ENCODE assay signal across 11 cellular contexts in genomic region chr5:14406554-14406849, GRCh38.
DNase-seq lines count a peak whose midpoint lies in the region; ATAC-seq, FAIRE-seq and TF ChIP-seq lines count a peak whose summit lies in the region.
"Had no signal": no experiment of that assay in that cellular context is flagged by ENCODE, and none has a peak within 500 bp of the region (broad histone marks: within the 10 kb centered on the region; RNA-seq: fewer than 3 reads in every experiment).

No MANE protein-coding gene starts in this region.

- FAIRE-seq in astrocyte (lab: Jason Lieb, UNC) = peak; percentile 86

- H3K27me3 Mint-ChIP-seq in T-helper 2 cell treated with Interferon-gamma antibody and Interleukin-4, amounts not matched to agents 5 μg/mL and 100 μg/mL, for 36 hours (ENCODE audit: low read depth) = no peaks in the 10 kb centered on the region
- no peaks in the 10 kb centered on the region for H3K27me3 Mint-ChIP-seq in astrocyte (ENCODE audit: low read depth, unreplicated experiment)

- H2AFZ ChIP-seq in astrocyte (ENCODE audit: low read depth, low read length) = no peak overlapping the region

- peaks cover 55% of the 10 kb centered on the region for H3K36me3 ChIP-seq in astrocyte (ENCODE audit: insufficient read depth, low read length)
- peaks cover 16% of the 10 kb centered on the region for H3K36me3 ChIP-seq in thoracic aorta

- peak overlapping the region; percentile 45 for H3K4me3 Mint-ChIP-seq in T-helper 2 cell treated with Interferon-gamma antibody and Interleukin-4, amounts not matched to agents 5 μg/mL and 100 μg/mL, for 36 hours
- H3K4me3 Mint-ChIP-seq in astrocyte (ENCODE audit: unreplicated experiment) = peak overlapping the region; percentile 67
- H3K4me3 Mint-ChIP-seq: activated CD8-positive, alpha-beta T cell treated with anti-CD3 and anti-CD28 coated beads, Interleukin-2, amount 10 ng/mL, durations not matched to agents 7 days and 5 days had no signal

- H3K27me3 ChIP-seq in astrocyte (ENCODE audit: insufficient read depth, low read length) (no peaks in the 10 kb centered on the region), thoracic aorta (replicated peaks; ENCODE audit: insufficient read depth) (no peaks in the 10 kb centered on the region)

- H3K9me3 Mint-ChIP-seq in T-helper 2 cell treated with Interferon-gamma antibody and Interleukin-4, amounts not matched to agents 5 μg/mL and 100 μg/mL, for 36 hours = peaks cover 15% of the 10 kb centered on the region
- H3K9me3 Mint-ChIP-seq in astrocyte (ENCODE audit: unreplicated experiment) = no peaks in the 10 kb centered on the region

- peaks cover 38% of the 10 kb centered on the region for H4K20me1 ChIP-seq in astrocyte (ENCODE audit: insufficient read depth, low read length)

- peak overlapping the region; percentile 63 for H3K4me2 ChIP-seq in astrocyte (ENCODE audit: low read length)

- H3K4me1 ChIP-seq in astrocyte (ENCODE audit: insufficient read depth, low read length) (peaks cover 48% of the 10 kb centered on the region), thoracic aorta (ENCODE audit: control insufficient read depth in 1 of 2, low read depth in 2 of 2) (peaks cover 0 to 25% of the 10 kb centered on the region in 2 donors)

- no peak overlapping the region for H3K27ac Mint-ChIP-seq in T-helper 2 cell treated with Interferon-gamma antibody and Interleukin-4, amounts not matched to agents 5 μg/mL and 100 μg/mL, for 36 hours
- peak overlapping the region; percentile 70 for H3K27ac Mint-ChIP-seq in astrocyte (ENCODE audit: unreplicated experiment)
- H3K27ac Mint-ChIP-seq: activated CD8-positive, alpha-beta T cell treated with anti-CD3 and anti-CD28 coated beads, Interleukin-2, amount 10 ng/mL, durations not matched to agents 7 days and 5 days had no signal

- no peak for DNase-seq in T-helper 2 cell treated with Interferon-gamma antibody and Interleukin-4, amounts not matched to agents 5 μg/mL and 100 μg/mL, for 36 hours (ENCODE audit: low spot score)
- no peak for DNase-seq in T-helper 2 cell
- DNase-seq in astrocyte (ENCODE audit: low read depth) = peak; percentile 97
- DNase-seq in glomerular visceral epithelial cell (ENCODE audit: extremely low spot score) = peak; percentile 96
- DNase-seq in thoracic aorta (ENCODE audit: low spot score) = peak; percentile 37
- DNase-seq in stimulated activated CD4-positive, alpha-beta T cell treated with anti-CD3 and anti-CD28 coated beads, Interleukin-15, amount 100 ng/mL, for 24 hours = no peak
- DNase-seq: activated CD8-positive, alpha-beta T cell treated with anti-CD3 and anti-CD28 coated beads, Interleukin-2, amount 10 ng/mL, durations not matched to agents 7 days and 5 days; anterior cingulate cortex had no signal

- H3K9me3 ChIP-seq in astrocyte (ENCODE audit: insufficient read depth, low read depth, low read length) = no peaks in the 10 kb centered on the region
- no peaks in the 10 kb centered on the region for H3K9me3 ChIP-seq in thoracic aorta

- H3K4me1 Mint-ChIP-seq in T-helper 2 cell treated with Interferon-gamma antibody and Interleukin-4, amounts not matched to agents 5 μg/mL and 100 μg/mL, for 36 hours (ENCODE audit: low read depth) = peaks cover 33% of the 10 kb centered on the region
- H3K4me1 Mint-ChIP-seq in astrocyte (ENCODE audit: low read depth, unreplicated experiment) = peaks cover 47% of the 10 kb centered on the region

- ATAC-seq in thoracic aorta (ENCODE audit: insufficient number of reproducible peaks, low FRiP score, low read depth) (no peak), GM21737 (IDR thresholded peaks at IDR 0.05; ENCODE audit: unreplicated experiment) (no peak), GM19023 (IDR thresholded peaks at IDR 0.05; ENCODE audit: unreplicated experiment) (no peak)
- ATAC-seq: activated CD8-positive, alpha-beta T cell treated with anti-CD3 and anti-CD28 coated beads, Interleukin-2, amount 10 ng/mL, durations not matched to agents 7 days and 5 days had no signal

- H3K4me3 ChIP-seq in astrocyte (ENCODE audit: insufficient read depth, low read depth, low read length) (no peak overlapping the region), thoracic aorta (no peak overlapping the region)

- H3K9ac ChIP-seq in astrocyte (ENCODE audit: low read length) = peak overlapping the region; percentile 69

- H3K27ac ChIP-seq in astrocyte (ENCODE audit: low read depth, low read length) (peak overlapping the region; percentile 93), thoracic aorta (peak overlapping the region; percentile 3 to 39)
- H3K27ac ChIP-seq: 22Rv1 had no signal

- TF ChIP-seq CTCF in astrocyte (IDR thresholded peaks at IDR 0.05; ENCODE audit: insufficient read depth, low read depth, low read length) = no peak
- no peak for TF ChIP-seq CTCF in thoracic aorta (IDR thresholded peaks at IDR 0.05)

- peaks cover 7% of the 10 kb centered on the region for H3K36me3 Mint-ChIP-seq in T-helper 2 cell treated with Interferon-gamma antibody and Interleukin-4, amounts not matched to agents 5 μg/mL and 100 μg/mL, for 36 hours (ENCODE audit: low read depth)
- peaks cover 22% of the 10 kb centered on the region for H3K36me3 Mint-ChIP-seq in astrocyte (ENCODE audit: low read depth, unreplicated experiment)

- peaks cover 55% of the 10 kb centered on the region for H3K79me2 ChIP-seq in astrocyte (ENCODE audit: insufficient read depth, low read length)

Comparison
In these comparisons a context has a peak if more than half of its experiments do, and no peak if none do; other contexts are left out.
1. DNase-seq: peak in astrocyte (single experiment), glomerular visceral epithelial cell (single experiment) and thoracic aorta (single experiment); none in T-helper 2 cell treated with Interferon-gamma antibody and Interleukin-4, amounts not matched to agents 5 μg/mL and 100 μg/mL, for 36 hours (single experiment), T-helper 2 cell (0 of 5) and stimulated activated CD4-positive, alpha-beta T cell treated with anti-CD3 and anti-CD28 coated beads, Interleukin-15, amount 100 ng/mL, for 24 hours (single experiment).